ENCODE assay signal across 29 cellular contexts in the genomic region with DNA sequence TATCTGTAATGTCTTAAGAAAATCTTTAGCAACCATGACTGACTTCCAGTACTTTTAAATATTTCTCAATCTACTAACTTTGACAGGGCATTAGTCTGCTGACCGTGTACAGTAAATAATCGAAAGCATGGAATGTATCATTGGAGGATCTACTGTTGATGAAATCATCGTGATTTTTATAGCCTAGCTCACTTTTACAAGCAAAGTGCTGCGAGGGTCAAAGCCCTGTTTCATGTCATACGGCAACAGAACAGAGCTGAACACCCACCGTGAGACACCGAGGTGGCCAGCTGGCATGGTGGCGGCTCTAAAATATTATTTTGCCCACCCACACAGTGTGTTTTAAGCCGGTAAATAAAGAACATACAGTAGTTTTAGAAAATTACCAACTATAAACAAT.
"Had no signal": no experiment of that assay in that cellular context is flagged by ENCODE, and none has a peak within 500 bp of the region (broad histone marks: within the 10 kb centered on the region; RNA-seq: fewer than 3 reads in every experiment).

No MANE protein-coding gene starts in this region.

- H3K36me3 ChIP-seq: brain microvascular endothelial cell, esophagus squamous epithelium, heart left ventricle, neural progenitor cell, tibial nerve, WERI-Rb-1 had no signal

- H3K4me2 ChIP-seq: neural progenitor cell had no signal

- H2AFZ ChIP-seq: neural progenitor cell had no signal

- H3K4me3 ChIP-seq: esophagus squamous epithelium, heart left ventricle, neural progenitor cell, tibial nerve had no signal

- ATAC-seq: activated CD4-positive, CD25-positive, alpha-beta regulatory T cell treated with anti-CD3 and anti-CD28 coated beads, Interleukin-2, amount 50 U/mL, for 24 hours; foreskin keratinocyte; heart left ventricle; natural killer cell; right cardiac atrium; stimulated activated effector memory CD8-positive, alpha-beta T cell treated with anti-CD3 and anti-CD28 coated beads, Interleukin-12 subunit alpha, Interleukin-12 subunit beta, amount 100 ng/mL, for 72 hours; stimulated activated naive CD8-positive, alpha-beta T cell treated with anti-CD3 and anti-CD28 coated beads, Interleukin-15, amount 100 ng/mL, for 72 hours had no signal

- DNase-seq: activated CD4-positive, alpha-beta memory T cell treated with anti-CD3 and anti-CD28 coated beads for 36 hours; activated CD4-positive, alpha-beta T cell treated with anti-CD3 and anti-CD28 coated beads, Interleukin-2, amount 10 ng/mL, durations not matched to agents 24 days and 14 days; activated CD8-positive, alpha-beta memory T cell treated with anti-CD3 and anti-CD28 coated beads, Interleukin-2, amount 50 U/mL, for 4 hours; activated effector memory CD4-positive, alpha-beta T cell treated with anti-CD3 and anti-CD28 coated beads, Interleukin-2, amount 50 U/mL, for 16 hours; activated naive CD4-positive, alpha-beta T cell treated with anti-CD3 and anti-CD28 coated beads for 36 hours; activated naive CD8-positive, alpha-beta T cell treated with anti-CD3 and anti-CD28 coated beads, Interleukin-2, amount 10 ng/mL, durations not matched to agents 7 days and 5 days; activated T-cell treated with anti-CD3 and anti-CD28 coated beads, Interleukin-2, amount 50 U/mL, for 1 hour; amniotic stem cell; brain microvascular endothelial cell; endodermal cell; esophagus squamous epithelium; foreskin keratinocyte; heart left ventricle; natural killer cell; occipital lobe; stimulated activated CD4-positive, alpha-beta T cell treated with anti-CD3 and anti-CD28 coated beads, Interleukin-12 subunit alpha, Interleukin-12 subunit beta, amount 100 ng/mL, for 4 hours; stimulated activated CD4-positive, alpha-beta T cell treated with anti-CD3 and anti-CD28 coated beads, Interleukin-4, amount 100 ng/mL, for 1 hour; stimulated activated naive CD8-positive, alpha-beta T cell treated with anti-CD3 and anti-CD28 coated beads, Interleukin-15, amount 100 ng/mL, for 72 hours; SW 1271; T1000; WERI-Rb-1 had no signal

- H3K27me3 ChIP-seq: brain microvascular endothelial cell, esophagus squamous epithelium, foreskin keratinocyte, heart left ventricle, neural progenitor cell, tibial nerve had no signal

- H3K9me3 Mint-ChIP-seq: activated CD4-positive, alpha-beta T cell treated with anti-CD3 and anti-CD28 coated beads, Interleukin-2, amount 10 ng/mL, durations not matched to agents 24 days and 14 days; activated naive CD4-positive, alpha-beta T cell treated with anti-CD3 and anti-CD28 coated beads for 36 hours; activated naive CD8-positive, alpha-beta T cell treated with anti-CD3 and anti-CD28 coated beads, Interleukin-2, amount 10 ng/mL, durations not matched to agents 7 days and 5 days; activated T-helper 1 cell treated with anti-CD3 and anti-CD28 coated beads, Interleukin-12 subunit alpha, Interleukin-12 subunit beta, Interleukin-2, Interleukin-4 antibody, amounts not matched to agents 30 ng/mL and 10 ng/mL and 1 ng/mL, durations not matched to agents 14 hours and 24 hours and 36 hours; endodermal cell; neural progenitor cell; T-helper 1 cell treated with Interleukin-12 subunit alpha and Interleukin-12 subunit beta and Interleukin-4 antibody, amounts not matched to agents 30 μg/mL and 1 μg/mL, for 36 hours had no signal

- H3K4me3 Mint-ChIP-seq: activated CD4-positive, alpha-beta memory T cell treated with anti-CD3 and anti-CD28 coated beads for 36 hours; activated CD4-positive, alpha-beta T cell treated with anti-CD3 and anti-CD28 coated beads, Interleukin-2, amount 10 ng/mL, durations not matched to agents 24 days and 14 days; activated naive CD4-positive, alpha-beta T cell treated with anti-CD3 and anti-CD28 coated beads for 36 hours; activated naive CD8-positive, alpha-beta T cell treated with anti-CD3 and anti-CD28 coated beads, Interleukin-2, amount 10 ng/mL, durations not matched to agents 7 days and 5 days; activated T-helper 1 cell treated with anti-CD3 and anti-CD28 coated beads, Interleukin-12 subunit alpha, Interleukin-12 subunit beta, Interleukin-2, Interleukin-4 antibody, amounts not matched to agents 30 ng/mL and 10 ng/mL and 1 ng/mL, durations not matched to agents 14 hours and 24 hours and 36 hours; endodermal cell; memory B cell; natural killer cell; neural progenitor cell; stimulated activated effector memory CD8-positive, alpha-beta T cell treated with anti-CD3 and anti-CD28 coated beads, Interleukin-12 subunit alpha, Interleukin-12 subunit beta, amount 100 ng/mL, for 72 hours; stimulated activated naive CD8-positive, alpha-beta T cell treated with anti-CD3 and anti-CD28 coated beads, Interleukin-15, amount 100 ng/mL, for 72 hours; T-helper 1 cell treated with Interleukin-12 subunit alpha and Interleukin-12 subunit beta and Interleukin-4 antibody, amounts not matched to agents 30 μg/mL and 1 μg/mL, for 36 hours had no signal

- H3K27me3 Mint-ChIP-seq: activated CD4-positive, alpha-beta memory T cell treated with anti-CD3 and anti-CD28 coated beads for 36 hours; activated CD4-positive, alpha-beta T cell treated with anti-CD3 and anti-CD28 coated beads, Interleukin-2, amount 10 ng/mL, durations not matched to agents 24 days and 14 days; activated naive CD8-positive, alpha-beta T cell treated with anti-CD3 and anti-CD28 coated beads, Interleukin-2, amount 10 ng/mL, durations not matched to agents 7 days and 5 days; memory B cell; stimulated activated naive CD8-positive, alpha-beta T cell treated with anti-CD3 and anti-CD28 coated beads, Interleukin-15, amount 100 ng/mL, for 72 hours had no signal

- H3K36me3 Mint-ChIP-seq: activated CD4-positive, alpha-beta memory T cell treated with anti-CD3 and anti-CD28 coated beads for 36 hours; activated naive CD8-positive, alpha-beta T cell treated with anti-CD3 and anti-CD28 coated beads, Interleukin-2, amount 10 ng/mL, durations not matched to agents 7 days and 5 days; memory B cell; natural killer cell; neural progenitor cell; stimulated activated effector memory CD8-positive, alpha-beta T cell treated with anti-CD3 and anti-CD28 coated beads, Interleukin-12 subunit alpha, Interleukin-12 subunit beta, amount 100 ng/mL, for 72 hours had no signal

- H3K27ac Mint-ChIP-seq: activated CD4-positive, alpha-beta memory T cell treated with anti-CD3 and anti-CD28 coated beads for 36 hours; activated CD4-positive, alpha-beta T cell treated with anti-CD3 and anti-CD28 coated beads, Interleukin-2, amount 10 ng/mL, durations not matched to agents 24 days and 14 days; activated naive CD4-positive, alpha-beta T cell treated with anti-CD3 and anti-CD28 coated beads for 36 hours; activated naive CD8-positive, alpha-beta T cell treated with anti-CD3 and anti-CD28 coated beads, Interleukin-2, amount 10 ng/mL, durations not matched to agents 7 days and 5 days; activated T-helper 1 cell treated with anti-CD3 and anti-CD28 coated beads, Interleukin-12 subunit alpha, Interleukin-12 subunit beta, Interleukin-2, Interleukin-4 antibody, amounts not matched to agents 30 ng/mL and 10 ng/mL and 1 ng/mL, durations not matched to agents 14 hours and 24 hours and 36 hours; endodermal cell; memory B cell; natural killer cell; neural progenitor cell; stimulated activated effector memory CD8-positive, alpha-beta T cell treated with anti-CD3 and anti-CD28 coated beads, Interleukin-12 subunit alpha, Interleukin-12 subunit beta, amount 100 ng/mL, for 72 hours; stimulated activated naive CD8-positive, alpha-beta T cell treated with anti-CD3 and anti-CD28 coated beads, Interleukin-15, amount 100 ng/mL, for 72 hours; T-helper 1 cell treated with Interleukin-12 subunit alpha and Interleukin-12 subunit beta and Interleukin-4 antibody, amounts not matched to agents 30 μg/mL and 1 μg/mL, for 36 hours had no signal

- H3K4me1 Mint-ChIP-seq: activated CD4-positive, alpha-beta T cell treated with anti-CD3 and anti-CD28 coated beads, Interleukin-2, amount 10 ng/mL, durations not matched to agents 24 days and 14 days; activated naive CD8-positive, alpha-beta T cell treated with anti-CD3 and anti-CD28 coated beads, Interleukin-2, amount 10 ng/mL, durations not matched to agents 7 days and 5 days; memory B cell; natural killer cell; neural progenitor cell; stimulated activated effector memory CD8-positive, alpha-beta T cell treated with anti-CD3 and anti-CD28 coated beads, Interleukin-12 subunit alpha, Interleukin-12 subunit beta, amount 100 ng/mL, for 72 hours; stimulated activated naive CD8-positive, alpha-beta T cell treated with anti-CD3 and anti-CD28 coated beads, Interleukin-15, amount 100 ng/mL, for 72 hours had no signal

- H3K9me3 ChIP-seq: esophagus squamous epithelium, heart left ventricle, tibial nerve had no signal

- H3K4me1 ChIP-seq: esophagus squamous epithelium, foreskin keratinocyte, heart left ventricle, neural progenitor cell, tibial nerve had no signal

- H3K27ac ChIP-seq: brain microvascular endothelial cell, esophagus squamous epithelium, foreskin keratinocyte, heart left ventricle, neural progenitor cell, tibial nerve, WERI-Rb-1 had no signal
